ENCODE assay signal across 13 cellular contexts in the genomic region with DNA sequence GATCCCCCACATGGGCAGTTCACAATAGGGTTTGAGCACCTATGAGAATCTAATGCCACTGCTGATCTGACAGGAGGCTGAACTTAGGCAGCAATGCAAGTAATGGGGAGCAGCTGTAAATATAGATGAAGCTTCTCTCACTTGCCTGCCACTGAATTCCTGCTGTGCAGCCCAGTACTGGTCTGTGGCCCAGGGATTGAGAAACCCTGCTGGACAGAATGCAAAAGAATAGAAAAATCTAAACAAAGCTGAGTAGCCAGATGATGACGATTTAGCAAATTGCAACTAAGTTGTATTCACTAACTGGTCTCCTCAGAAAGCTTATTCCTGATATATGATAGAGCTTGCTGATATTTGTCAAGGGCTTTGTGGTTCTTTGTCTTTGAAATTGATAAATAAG. TPM values are rescaled to one million over a fixed set of nuclear protein-coding genes. Genes with fewer than 3 reads are reported as not detected.
A peak's percentile ranks its signal among the peaks of the same experiment; 100 is the strongest.
DNase-seq lines count a peak whose midpoint lies in the region; ATAC-seq and TF ChIP-seq lines count a peak whose summit lies in the region.
"Had no signal": no experiment of that assay in that cellular context is flagged by ENCODE, and none has a peak within 500 bp of the region (broad histone marks: within the 10 kb centered on the region; RNA-seq: fewer than 3 reads in every experiment).

No MANE protein-coding gene starts in this region.

- no peak for TF ChIP-seq POLR2A in vagina (IDR thresholded peaks at IDR 0.05)

- H3K36me3 ChIP-seq in fibroblast of lung (ENCODE audit: control insufficient read depth, insufficient read depth, low read length) (peaks cover 4% of the 10 kb centered on the region), vagina (peaks cover 0 to 5% of the 10 kb centered on the region in 2 donors), neuronal stem cell (replicated peaks in 1 of 2; ENCODE audit: control insufficient read depth in 2 of 2, insufficient read depth in 2 of 2, low read length in 2 of 2) (peaks cover 4 to 34% of the 10 kb centered on the region in 2 donors)
- H3K36me3 ChIP-seq: BE2C had no signal

- TF ChIP-seq CTCF in fibroblast of lung (conservative IDR thresholded peaks at IDR 0.05 in 1 of 2, IDR thresholded peaks at IDR 0.05 in 1 of 2; ENCODE audit: low read depth in 1 of 2, low read length in 2 of 2): peak; percentile 28 to 43
- TF ChIP-seq CTCF in vagina (IDR thresholded peaks at IDR 0.05): no peak

- intact Hi-C loops in Right ventricle myocardium inferior (cut with DNase I) (loop anchor here (5.0 to 10.0 kb wide), 2 partner anchors 51 to 88 kb away; partner anchors contain the start of gene RPS27L), cardiac septum (cut with DNase I) (no loop called here), vagina (cut with DNase I) (loop anchor here (10.0 kb wide), 1 partner anchor 48 kb away; no protein-coding TSS in a partner anchor)

- H3K79me1 ChIP-seq in neuronal stem cell (ENCODE audit: low read depth, low read length): peaks cover 2% of the 10 kb centered on the region

- peak; percentile 67 for ATAC-seq in Right ventricle myocardium inferior
- ATAC-seq: esophagus mucosa had no signal

- H3K79me2 ChIP-seq in fibroblast of lung (ENCODE audit: control insufficient read depth, insufficient read depth, low read length): peaks cover 13% of the 10 kb centered on the region

- H3K4me3 ChIP-seq in fibroblast of lung (replicated peaks in 1 of 4; ENCODE audit: control extremely low read depth in 1 of 4, insufficient read depth in 1 of 4, low read depth in 3 of 4, low read length in 4 of 4): no peak overlapping the region
- H3K4me3 ChIP-seq in vagina: no peak overlapping the region
- no peak overlapping the region for H3K4me3 ChIP-seq in neuronal stem cell (ENCODE audit: low read length in 2 of 2)
- H3K4me3 ChIP-seq: SK-N-MC had no signal

- H3K18ac ChIP-seq in neuronal stem cell (ENCODE audit: low read length): no peak overlapping the region

- no peak overlapping the region for H2BK120ac ChIP-seq in neuronal stem cell (ENCODE audit: low read depth, low read length)

- no peaks in the 10 kb centered on the region for H4K20me1 ChIP-seq in fibroblast of lung (ENCODE audit: control insufficient read depth, extremely low read depth, insufficient read depth, low read length)

- no peak overlapping the region for H2BK5ac ChIP-seq in neuronal stem cell (ENCODE audit: low read length)

- H3K14ac ChIP-seq in neuronal stem cell (ENCODE audit: low read length): no peak overlapping the region

- H3K4me1 ChIP-seq in fibroblast of lung (ENCODE audit: control insufficient read depth, extremely low read depth, insufficient read depth, low read length) (peaks cover 26% of the 10 kb centered on the region), vagina (peaks cover 53% of the 10 kb centered on the region), neuronal stem cell (ENCODE audit: control insufficient read depth in 2 of 2, insufficient read depth in 1 of 2, low read depth in 1 of 2, low read length in 2 of 2) (peaks cover 4 to 7% of the 10 kb centered on the region in 2 donors)
- H3K4me1 ChIP-seq: BE2C had no signal

- no CpG with 5 or more reads among the region's 1 CpG for WGBS in neuronal stem cell (ENCODE audit: extremely low coverage in 2 of 2, insufficient read length in 2 of 2, insufficient replicate concordance in 1 of 2), 2 donors

- H2AK5ac ChIP-seq in neuronal stem cell (ENCODE audit: low read depth, low read length): no peak overlapping the region

- H3K9ac ChIP-seq in fibroblast of lung (ENCODE audit: insufficient read depth, low read length) (no peak overlapping the region), neuronal stem cell (ENCODE audit: low read depth, low read length, poor library complexity) (no peak overlapping the region)

- H2AFZ ChIP-seq in fibroblast of lung (ENCODE audit: low read length) (no peak overlapping the region), neuronal stem cell (ENCODE audit: low read length) (no peak overlapping the region)

- DNase-seq in Right ventricle myocardium inferior (ENCODE audit: missing footprints) (peak; percentile 72), cardiac septum (ENCODE audit: low spot score) (no peak), fibroblast of lung (ENCODE audit: low read depth in 2 of 2) (peak in 1 of 2 donors; percentile 90), mucosa of gallbladder (ENCODE audit: low spot score) (peak; percentile 39), vagina (ENCODE audit: extremely low spot score in 2 of 2) (no peak), dermis blood vessel endothelial cell (no peak), neuronal stem cell (ENCODE audit: low spot score) (no peak), GDM1 (lab: John Stamatoyannopoulos, UW) (no peak)
- DNase-seq: BE2C, islet precursor cell, NCI-H2081 had no signal

- H4K8ac ChIP-seq in neuronal stem cell (ENCODE audit: low read depth, low read length): no peak overlapping the region

- H2BK12ac ChIP-seq in neuronal stem cell (ENCODE audit: low read length): no peak overlapping the region

- H3K4me2 ChIP-seq in fibroblast of lung (ENCODE audit: extremely low read depth, insufficient read depth, low read length): peak overlapping the region; percentile 42
- H3K4me2 ChIP-seq in neuronal stem cell (ENCODE audit: insufficient read depth, low read length, poor library complexity, severe bottlenecking): no peak overlapping the region

- no peak overlapping the region for H3K4ac ChIP-seq in neuronal stem cell (ENCODE audit: low read length)

- no peaks in the 10 kb centered on the region for H3K9me3 ChIP-seq in fibroblast of lung (ENCODE audit: control insufficient read depth, insufficient read depth, low read depth, low read length)
- no peaks in the 10 kb centered on the region for H3K9me3 ChIP-seq in vagina
- H3K9me3 ChIP-seq in neuronal stem cell (replicated peaks in 1 of 2; ENCODE audit: control insufficient read depth in 2 of 2, insufficient read depth in 1 of 2, low read depth in 1 of 2, low read length in 2 of 2): peaks cover 5 to 40% of the 10 kb centered on the region in 2 donors
- H3K9me3 ChIP-seq: BE2C had no signal

- H3K27ac ChIP-seq in fibroblast of lung (ENCODE audit: insufficient read depth, low read length) (peak overlapping the region; percentile 63), vagina (peak overlapping the region; percentile 57), neuronal stem cell (replicated peaks; ENCODE audit: low read length) (no peak overlapping the region)

- H2BK15ac ChIP-seq in neuronal stem cell (ENCODE audit: low read length): no peak overlapping the region

- H4K91ac ChIP-seq in neuronal stem cell (ENCODE audit: low read depth, low read length, poor library complexity): no peak overlapping the region

- no peak overlapping the region for H3K23ac ChIP-seq in neuronal stem cell (ENCODE audit: low read depth, low read length, poor library complexity)

- H3K27me3 ChIP-seq in fibroblast of lung (ENCODE audit: control insufficient read depth, insufficient read depth, low read length) (no peaks in the 10 kb centered on the region), vagina (no peaks in the 10 kb centered on the region), neuronal stem cell (ENCODE audit: control insufficient read depth in 3 of 3, insufficient read depth in 3 of 3, low read depth in 1 of 3, low read length in 3 of 3) (no peaks in the 10 kb centered on the region)
- H3K27me3 ChIP-seq: BE2C had no signal

RNA-seq across cellular contexts. Expression of gene APH1B, which starts 34.3 kb away (rescaled TPM):
- total RNA-seq in Right ventricle myocardium inferior (6.2 TPM), cardiac septum (7.7 TPM), fibroblast of lung (15.4 and 32.2 TPM in 2 replicates), mucosa of gallbladder (28.1 TPM), vagina (22.8 TPM), dermis blood vessel endothelial cell (24.2 and 28.2 TPM in 2 replicates)
- polyA plus RNA-seq in fibroblast of lung: 21.9 and 23.5 TPM in 2 replicates
- polyA plus RNA-seq in fibroblast of lung (2012): 16.5 and 16.6 TPM in 2 replicates
- 12.1 and 23.2 TPM in 2 replicates for polyA minus RNA-seq in fibroblast of lung (ENCODE audit: low replicate concordance)
- 3.6 TPM for polyA plus RNA-seq in neuronal stem cell (2013, experiment 1 of 2)
- polyA plus RNA-seq in neuronal stem cell (2013, experiment 2 of 2): 3.9 TPM

RNA-seq across cellular contexts. Expression of gene RAB8B, which starts 53.7 kb away (rescaled TPM):
- total RNA-seq in Right ventricle myocardium inferior (12.3 TPM), cardiac septum (8.7 TPM), fibroblast of lung (111 and 184 TPM in 2 replicates), mucosa of gallbladder (41.4 TPM), vagina (29.5 TPM), dermis blood vessel endothelial cell (81.5 and 95.7 TPM in 2 replicates)
- polyA plus RNA-seq in fibroblast of lung: 107 and 112 TPM in 2 replicates
- 52.4 and 57.7 TPM in 2 replicates for polyA plus RNA-seq in fibroblast of lung (2012)
- polyA minus RNA-seq in fibroblast of lung (ENCODE audit: low replicate concordance): 12.1 and 16.7 TPM in 2 replicates
- polyA plus RNA-seq in neuronal stem cell (2013, experiment 1 of 2): 94.7 TPM
- polyA plus RNA-seq in neuronal stem cell (2013, experiment 2 of 2): 90.1 TPM

Comparison
In these comparisons a context has a peak if more than half of its experiments do, and no peak if none do; other contexts are left out.
1. DNase-seq: peak in Right ventricle myocardium inferior (single experiment) and mucosa of gallbladder (single experiment); none in cardiac septum (single experiment), vagina (0 of 2), dermis blood vessel endothelial cell (single experiment), neuronal stem cell (single experiment) and GDM1 (single experiment).
2. CTCF ChIP-seq: peak in fibroblast of lung (2 of 2); none in vagina (0 of 3).